In genomic region chr19:1132625-1133383, GRCh38 we compare ENCODE assay signal across 8 cellular contexts. TPM values are rescaled to one million over a fixed set of nuclear protein-coding genes. Genes with fewer than 3 reads are reported as not detected.
DNase-seq lines count a peak whose midpoint lies in the region; ATAC-seq lines count a peak whose summit lies in the region.

No MANE protein-coding gene starts in this region.

- H3K27me3 Mint-ChIP-seq in activated naive CD8-positive, alpha-beta T cell treated with anti-CD3 and anti-CD28 coated beads, Interleukin-2, amount 10 ng/mL, durations not matched to agents 7 days and 5 days: no peaks in the 10 kb centered on the region

- peaks cover 2% of the 10 kb centered on the region for H3K36me3 Mint-ChIP-seq in activated naive CD8-positive, alpha-beta T cell treated with anti-CD3 and anti-CD28 coated beads, Interleukin-2, amount 10 ng/mL, durations not matched to agents 7 days and 5 days

- H3K9me3 ChIP-seq in ES-I3 (ENCODE audit: control insufficient read depth, insufficient read depth, low read length): no peaks in the 10 kb centered on the region
- H3K9me3 ChIP-seq in iPS-20b (ENCODE audit: insufficient read depth, low read depth, low read length): no peaks in the 10 kb centered on the region

- ATAC-seq in HG03025 (IDR thresholded peaks at IDR 0.05; ENCODE audit: low FRiP score, unreplicated experiment) (peak; percentile 1), HG02623 (IDR thresholded peaks at IDR 0.05; ENCODE audit: unreplicated experiment) (no peak)
- ATAC-seq in activated naive CD8-positive, alpha-beta T cell treated with anti-CD3 and anti-CD28 coated beads, Interleukin-2, amount 10 ng/mL, durations not matched to agents 7 days and 5 days (ENCODE audit: low read depth): peak; percentile 6

- peaks cover 14% of the 10 kb centered on the region for H3K4me1 Mint-ChIP-seq in activated naive CD8-positive, alpha-beta T cell treated with anti-CD3 and anti-CD28 coated beads, Interleukin-2, amount 10 ng/mL, durations not matched to agents 7 days and 5 days

- H3K9me3 Mint-ChIP-seq in activated naive CD8-positive, alpha-beta T cell treated with anti-CD3 and anti-CD28 coated beads, Interleukin-2, amount 10 ng/mL, durations not matched to agents 7 days and 5 days: no peaks in the 10 kb centered on the region

- H3K4me1 ChIP-seq in ES-I3 (ENCODE audit: insufficient read depth, low read length) (no peaks in the 10 kb centered on the region; the same call in 1 of the 2 replicates), iPS-20b (ENCODE audit: insufficient read depth, low read length) (no peaks in the 10 kb centered on the region; the same call in 1 of the 2 replicates)

- DNase-seq in activated naive CD8-positive, alpha-beta T cell treated with anti-CD3 and anti-CD28 coated beads, Interleukin-2, amount 10 ng/mL, durations not matched to agents 7 days and 5 days: no peak
- DNase-seq in NCI-H345 treated with DMSO at 0.1 percent for 48 hours (lab: John Stamatoyannopoulos, UW; ENCODE audit: unreplicated experiment): no peak
- DNase-seq in RPMI8226: no peak

- H3K4me3 ChIP-seq in iPS-20b (ENCODE audit: low read length): peak overlapping the region; percentile 63; the same call in 1 of the 2 replicates

- peak overlapping the region; percentile 62 for H3K9ac ChIP-seq in ES-I3 (ENCODE audit: low read depth, low read length)
- H3K9ac ChIP-seq in iPS-20b (ENCODE audit: low read depth, low read length): 0 out of 2 replicates have a peak overlapping the region, but pooled peaks have one; percentile 45

- H3K27me3 ChIP-seq in iPS-20b (ENCODE audit: insufficient read depth, low read length): no peaks in the 10 kb centered on the region

- H3K27ac Mint-ChIP-seq in activated naive CD8-positive, alpha-beta T cell treated with anti-CD3 and anti-CD28 coated beads, Interleukin-2, amount 10 ng/mL, durations not matched to agents 7 days and 5 days: peak overlapping the region; percentile 86

- no peak overlapping the region for H3K27ac ChIP-seq in iPS-20b (ENCODE audit: low read length)
- H3K27ac ChIP-seq in temporal lobe (ENCODE audit: low read depth, low read length): peak overlapping the region; percentile 36

- POLR2A ChIA-PET in activated naive CD8-positive, alpha-beta T cell treated with anti-CD3 and anti-CD28 coated beads, Interleukin-2, amount 10 ng/mL, durations not matched to agents 7 days and 5 days (lab: Charles Lee): interaction anchor here (0.6 to 1.6 kb wide), 7 partner anchors 19 to 136 kb away, joined by 3 to 7 read pairs (median 3); partner anchors contain the start of gene CIRBP

- peak overlapping the region; percentile 86 for H3K4me3 Mint-ChIP-seq in activated naive CD8-positive, alpha-beta T cell treated with anti-CD3 and anti-CD28 coated beads, Interleukin-2, amount 10 ng/mL, durations not matched to agents 7 days and 5 days

- no peaks in the 10 kb centered on the region for H3K36me3 ChIP-seq in ES-I3 (ENCODE audit: insufficient read depth, low read length)
- H3K36me3 ChIP-seq in iPS-20b (ENCODE audit: insufficient read depth, low read depth, low read length): no peaks in the 10 kb centered on the region

RNA-seq across cellular contexts. Expression of gene GPX4, which starts 29.0 kb away (rescaled TPM):
- 100 to 1,000 TPM; 194 to 206 TPM for total RNA-seq in activated naive CD8-positive, alpha-beta T cell treated with anti-CD3 and anti-CD28 coated beads, Interleukin-2, amount 10 ng/mL, durations not matched to agents 7 days and 5 days
- total RNA-seq in temporal lobe: 95.9 TPM

RNA-seq across cellular contexts. Expression of gene POLR2E, which starts 37.6 kb away (rescaled TPM):
- 100 to 1,000 TPM; 142 to 163 TPM for total RNA-seq in activated naive CD8-positive, alpha-beta T cell treated with anti-CD3 and anti-CD28 coated beads, Interleukin-2, amount 10 ng/mL, durations not matched to agents 7 days and 5 days
- total RNA-seq in temporal lobe: 31.0 TPM

RNA-seq across cellular contexts. Expression of gene SBNO2, which starts 41.3 kb away (rescaled TPM):
- total RNA-seq in activated naive CD8-positive, alpha-beta T cell treated with anti-CD3 and anti-CD28 coated beads, Interleukin-2, amount 10 ng/mL, durations not matched to agents 7 days and 5 days: 10 to 100 TPM; 77.7 to 90.6 TPM
- total RNA-seq in temporal lobe: 5.2 TPM

Comparison
In these comparisons a context has a peak if more than half of its experiments do, and no peak if none do; other contexts are left out.
1. RNA of gene SBNO2, which starts 41.3 kb away (total RNA-seq): 77.7 to 90.6 TPM in activated naive CD8-positive, alpha-beta T cell treated with anti-CD3 and anti-CD28 coated beads, Interleukin-2, amount 10 ng/mL, durations not matched to agents 7 days and 5 days; 5.2 TPM in temporal lobe (single experiment); every median in the first group is over 10 times any median in the second.